ENCODE assay signal across 8 cellular contexts in genomic region chr16:62720651-62721050, GRCh38.
"Had no signal": no experiment of that assay in that cellular context is flagged by ENCODE, and none has a peak within 500 bp of the region (broad histone marks: within the 10 kb centered on the region; RNA-seq: fewer than 3 reads in every experiment).

No MANE protein-coding gene starts in this region.

- ATAC-seq: GM12878 had no signal

- H3K4me3 ChIP-seq: GM12878 had no signal

- FAIRE-seq: G401.6, GM12878, GM12891, GM12892, GM18507, GM19239 had no signal

- DNase-seq: GDM1, GF-D8 had no signal
